Comparison of ENCODE assay signal across 10 cellular contexts in genomic region chr1:230140221-230141001, GRCh38.
A peak's percentile ranks its signal among the peaks of the same experiment; 100 is the strongest.
DNase-seq lines count a peak whose midpoint lies in the region; ATAC-seq and TF ChIP-seq lines count a peak whose summit lies in the region.
"Had no signal": no experiment of that assay in that cellular context is flagged by ENCODE, and none has a peak within 500 bp of the region (broad histone marks: within the 10 kb centered on the region; RNA-seq: fewer than 3 reads in every experiment).

No MANE protein-coding gene starts in this region.

- intact Hi-C loops in transverse colon (cut with DNase I; ENCODE audit: low total_unique reads): no loop called here

- H3K9me3 ChIP-seq in transverse colon: no peaks in the 10 kb centered on the region
- H3K9me3 ChIP-seq: tibial nerve had no signal

- H3K4me1 Mint-ChIP-seq in activated naive CD8-positive, alpha-beta T cell (ENCODE audit: low read depth): peaks cover 38% of the 10 kb centered on the region
- peaks cover 41% of the 10 kb centered on the region for H3K4me1 Mint-ChIP-seq in activated naive CD8-positive, alpha-beta T cell treated with anti-CD3 and anti-CD28 coated beads for 36 hours

- in situ Hi-C loops in transverse colon (cut with MboI; ENCODE audit: low pct_ligation_motif_present in 1 of 4, low pct_unique_long_range_greater_than_20kb in 1 of 4, low sequenced_read_pairs in 3 of 4): no loop called here

- no peak for DNase-seq in activated naive CD8-positive, alpha-beta T cell treated with anti-CD3 and anti-CD28 coated beads for 36 hours
- peak; percentile 76 for DNase-seq in hepatic stellate cell (ENCODE audit: low spot score)
- peak; percentile 67 for DNase-seq in transverse colon
- DNase-seq in omental fat pad (ENCODE audit: low spot score): no peak
- DNase-seq in amniotic stem cell (lab: John Stamatoyannopoulos, UW): no peak
- DNase-seq in germinal center (ENCODE audit: low spot score): no peak
- DNase-seq: activated B cell treated with CpG ODN at 0.5 μM for 24 hours had no signal

- no peaks in the 10 kb centered on the region for H3K27me3 ChIP-seq in transverse colon
- H3K27me3 ChIP-seq: tibial nerve had no signal

- TF ChIP-seq POLR2A in transverse colon (IDR thresholded peaks at IDR 0.05): no peak

- ATAC-seq in omental fat pad (ENCODE audit: low FRiP score): no peak

- TF ChIP-seq CTCF in VCaP (conservative IDR thresholded peaks at IDR 0.05) (no peak), transverse colon (IDR thresholded peaks at IDR 0.05) (no peak), omental fat pad (IDR thresholded peaks at IDR 0.05) (no peak)

- H3K27me3 Mint-ChIP-seq in activated naive CD8-positive, alpha-beta T cell: no peaks in the 10 kb centered on the region
- H3K27me3 Mint-ChIP-seq in activated naive CD8-positive, alpha-beta T cell treated with anti-CD3 and anti-CD28 coated beads for 36 hours: no peaks in the 10 kb centered on the region
- H3K27me3 Mint-ChIP-seq: activated B cell treated with CpG ODN at 0.5 μM for 24 hours had no signal

- H3K9me3 Mint-ChIP-seq in activated naive CD8-positive, alpha-beta T cell (ENCODE audit: low read depth): no peaks in the 10 kb centered on the region
- no peaks in the 10 kb centered on the region for H3K9me3 Mint-ChIP-seq in activated naive CD8-positive, alpha-beta T cell treated with anti-CD3 and anti-CD28 coated beads for 36 hours
- H3K9me3 Mint-ChIP-seq: activated B cell treated with CpG ODN at 0.5 μM for 24 hours had no signal

- H3K36me3 ChIP-seq in transverse colon: no peaks in the 10 kb centered on the region
- H3K36me3 ChIP-seq: tibial nerve had no signal

- H3K4me3 Mint-ChIP-seq in activated naive CD8-positive, alpha-beta T cell: no peak overlapping the region
- no peak overlapping the region for H3K4me3 Mint-ChIP-seq in activated naive CD8-positive, alpha-beta T cell treated with anti-CD3 and anti-CD28 coated beads for 36 hours
- H3K4me3 Mint-ChIP-seq: activated B cell treated with CpG ODN at 0.5 μM for 24 hours had no signal

- no peak for TF ChIP-seq EP300 in transverse colon (IDR thresholded peaks at IDR 0.05; ENCODE audit: low read depth)

- H3K27ac Mint-ChIP-seq in activated naive CD8-positive, alpha-beta T cell: peak overlapping the region; percentile 52
- H3K27ac Mint-ChIP-seq in activated naive CD8-positive, alpha-beta T cell treated with anti-CD3 and anti-CD28 coated beads for 36 hours: no peak overlapping the region
- H3K27ac Mint-ChIP-seq: activated B cell treated with CpG ODN at 0.5 μM for 24 hours had no signal

- WGBS in transverse colon (ENCODE audit: low coverage in 1 of 2), 2 donors: 31 to 35% methylated on average over 3 to 11 of the region's 11 CpGs

- H3K27ac ChIP-seq in VCaP: peak overlapping the region; percentile 43
- peak overlapping the region; percentile 30 to 69 (median 52) for H3K27ac ChIP-seq in transverse colon

- H3K4me3 ChIP-seq in transverse colon: no peak overlapping the region
- H3K4me3 ChIP-seq: tibial nerve had no signal

- H3K4me1 ChIP-seq in transverse colon: peaks cover 19 to 41% (median 30%) of the 10 kb centered on the region in 4 donors

- no peaks in the 10 kb centered on the region for H3K36me3 Mint-ChIP-seq in activated naive CD8-positive, alpha-beta T cell
- H3K36me3 Mint-ChIP-seq in activated naive CD8-positive, alpha-beta T cell treated with anti-CD3 and anti-CD28 coated beads for 36 hours: peaks cover 11% of the 10 kb centered on the region

Comparison
In these comparisons a context has a peak if more than half of its experiments do, and no peak if none do; other contexts are left out.
1. DNase-seq: peak in hepatic stellate cell (single experiment) and transverse colon (single experiment); none in activated naive CD8-positive, alpha-beta T cell treated with anti-CD3 and anti-CD28 coated beads for 36 hours (single experiment), omental fat pad (single experiment), amniotic stem cell (single experiment) and germinal center (single experiment).